ENCODE assay signal across 24 cellular contexts in the genomic region with DNA sequence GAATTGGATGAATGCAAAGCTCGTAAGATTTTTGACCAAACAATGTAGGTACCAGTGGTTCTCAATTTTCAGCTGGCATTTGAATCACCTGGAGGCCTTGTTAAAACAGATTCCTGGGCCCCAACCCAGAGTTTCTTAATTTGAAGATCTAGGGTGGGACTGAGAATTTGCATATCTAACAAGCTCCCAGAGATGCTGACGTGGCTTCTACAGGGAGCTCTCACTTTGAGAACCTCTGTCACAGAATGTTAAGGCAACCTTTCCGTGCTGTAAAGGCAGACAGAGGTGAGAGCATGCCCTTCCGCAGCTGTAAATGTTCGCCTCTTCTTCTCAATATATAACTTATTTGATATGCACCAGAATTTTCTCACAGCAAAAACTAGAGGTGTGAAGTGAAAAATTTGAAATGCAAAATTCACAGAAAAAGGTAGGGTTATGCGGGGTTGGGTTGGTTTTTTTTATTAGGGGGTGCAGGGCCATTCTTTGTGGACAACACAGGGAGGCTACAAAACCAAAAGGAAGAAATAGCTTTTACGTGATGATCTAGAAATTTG.
"Had no signal": no experiment of that assay in that cellular context is flagged by ENCODE, and none has a peak within 500 bp of the region (broad histone marks: within the 10 kb centered on the region; RNA-seq: fewer than 3 reads in every experiment).

No MANE protein-coding gene starts in this region.

- DNase-seq: Kasumi-1, MM.1S, NCI-H1092 treated with DMSO at 0.1 percent for 48 hours, NCI-H1436, NCI-H187, NCI-H2029, NCI-H2081 treated with DMSO at 0.1 percent for 48 hours, NCI-H2171, NCI-H226, NCI-H446, NCI-H510A, NCI-H524 treated with DMSO at 0.1 percent for 48 hours, NCI-H69, NCI-H774, SHP77, SK-N-SH, SW 1271 had no signal

- H3K27ac ChIP-seq: HL-60, KMS-11, RWPE1 had no signal

- H3K4me2 ChIP-seq: KMS-11, SK-N-SH had no signal

- H3K4me1 Mint-ChIP-seq: IgD-negative memory B cell had no signal

- H3K27me3 Mint-ChIP-seq: IgD-negative memory B cell had no signal

- H3K4me3 Mint-ChIP-seq: IgD-negative memory B cell had no signal

- ATAC-seq: K562 had no signal

- H3K9me3 ChIP-seq: SK-N-SH had no signal

- FAIRE-seq: HTR-8/SVneo, K562, RCC 7860 had no signal

- H3K4me3 ChIP-seq: K562 had no signal

- H3K9ac ChIP-seq: KMS-11, SK-N-SH had no signal

- H3K36me3 Mint-ChIP-seq: IgD-negative memory B cell had no signal
